ENCODE assay signal across 10 cellular contexts in genomic region chr19:17296278-17296677, GRCh38. TPM values are rescaled to one million over a fixed set of nuclear protein-coding genes. Genes with fewer than 3 reads are reported as not detected.
DNase-seq lines count a peak whose midpoint lies in the region; ATAC-seq, FAIRE-seq and TF ChIP-seq lines count a peak whose summit lies in the region.
"Had no signal": no experiment of that assay in that cellular context is flagged by ENCODE, and none has a peak within 500 bp of the region (broad histone marks: within the 10 kb centered on the region; RNA-seq: fewer than 3 reads in every experiment).

No MANE protein-coding gene starts in this region.

- no peaks in the 10 kb centered on the region for H3K9me3 Mint-ChIP-seq in CD8-positive, alpha-beta T cell
- H3K9me3 Mint-ChIP-seq: CD8-positive, alpha-beta memory T cell had no signal

- 0 out of 6 replicates have a peak, but pooled peaks of 1 of the 2 experiments have one; percentile 23 for ATAC-seq in A549
- ATAC-seq in RWPE2 (ENCODE audit: low read depth): peak; percentile 15; the same call in 1 of the 3 replicates
- ATAC-seq in CD8-positive, alpha-beta T cell: no peak
- ATAC-seq in HG02588 (IDR thresholded peaks at IDR 0.05; ENCODE audit: unreplicated experiment): no peak
- ATAC-seq in GM18511 (IDR thresholded peaks at IDR 0.05; ENCODE audit: unreplicated experiment): no peak

- peaks cover 22% of the 10 kb centered on the region for H3K36me3 ChIP-seq in RWPE2 (ENCODE audit: low read depth)
- no peaks in the 10 kb centered on the region for H3K36me3 ChIP-seq in CD8-positive, alpha-beta T cell (ENCODE audit: insufficient read depth, low read length)

- TF ChIP-seq EP300 in A549 (IDR thresholded peaks at IDR 0.05): no peak

- no peaks in the 10 kb centered on the region for H3K27me3 Mint-ChIP-seq in CD8-positive, alpha-beta T cell (ENCODE audit: low read depth)

- H3K4me3 ChIP-seq in A549: no peak overlapping the region
- H3K4me3 ChIP-seq in RWPE2 (ENCODE audit: severe bottlenecking): no peak overlapping the region
- no peak overlapping the region for H3K4me3 ChIP-seq in epithelial cell of proximal tubule (ENCODE audit: low read depth, low read length)
- no peak overlapping the region for H3K4me3 ChIP-seq in CD8-positive, alpha-beta T cell (ENCODE audit: low read depth, low read length)
- H3K4me3 ChIP-seq: right lobe of liver had no signal

- no peak; the same call in 2 of the 3 replicates for TF ChIP-seq CTCF in A549 (IDR thresholded peaks at IDR 0.05)
- peak; percentile 58 for TF ChIP-seq CTCF in RWPE2 (IDR thresholded peaks at IDR 0.05; ENCODE audit: poor library complexity, severe bottlenecking)
- TF ChIP-seq CTCF in epithelial cell of proximal tubule (conservative IDR thresholded peaks at IDR 0.05; ENCODE audit: low read depth, low read length): peak; percentile 48
- no peak for TF ChIP-seq CTCF in CD8-positive, alpha-beta T cell (IDR thresholded peaks at IDR 0.05)

- no peak for FAIRE-seq in A549 (lab: Jason Lieb, UNC)

- intact Hi-C loops in CD8-positive, alpha-beta T cell (cut with DNase I, micrococcal nuclease): no loop called here

- no peak for TF ChIP-seq RAD21 in A549 (conservative IDR thresholded peaks at IDR 0.05 in 1 of 2, IDR thresholded peaks at IDR 0.05 in 1 of 2)

- WGBS in A549 (ENCODE audit: missing lambda C conversion rate): 25% methylated on average over 4 of the region's 4 CpGs

- TF ChIP-seq POLR2A in A549 (IDR thresholded peaks at IDR 0.05; ENCODE audit: low read length): no peak

- peaks cover 6% of the 10 kb centered on the region for H3K4me1 Mint-ChIP-seq in CD8-positive, alpha-beta T cell (ENCODE audit: low read depth)

- peaks cover 23% of the 10 kb centered on the region; the same call in 2 of the 3 replicates for H3K4me1 ChIP-seq in A549
- H3K4me1 ChIP-seq in RWPE2 (ENCODE audit: insufficient read depth, poor library complexity, severe bottlenecking): peaks cover 7% of the 10 kb centered on the region
- peaks cover 5% of the 10 kb centered on the region for H3K4me1 ChIP-seq in CD8-positive, alpha-beta T cell (ENCODE audit: insufficient read depth, low read length)
- H3K4me1 ChIP-seq: right lobe of liver had no signal

- peak overlapping the region; percentile 21; the same call in 1 of the 3 replicates for H3K4me2 ChIP-seq in A549

- no peak overlapping the region for H3K4me3 Mint-ChIP-seq in CD8-positive, alpha-beta T cell
- H3K4me3 Mint-ChIP-seq: CD8-positive, alpha-beta memory T cell had no signal

- DNase-seq in A549 (ENCODE audit: low read depth in 1 of 2, low spot score in 1 of 2) (peak; percentile 65 to 73), H4 (ENCODE audit: low spot score) (peak; percentile 60), RWPE2 (ENCODE audit: low spot score) (no peak), epithelial cell of proximal tubule (ENCODE audit: low read depth) (no peak)
- DNase-seq in CD8-positive, alpha-beta T cell: no peak
- DNase-seq in activated CD4-positive, alpha-beta T cell treated with anti-CD3 and anti-CD28 coated beads, Interleukin-2, amount 50 U/mL, for 4 hours: no peak
- DNase-seq: CD8-positive, alpha-beta memory T cell; right lobe of liver had no signal

- H3K27ac Mint-ChIP-seq in CD8-positive, alpha-beta T cell: no peak overlapping the region

- CTCF ChIA-PET in A549 (lab: Yijun Ruan, JAX): interaction anchor here (1.0 to 9.0 kb wide), 2 partner anchors 9 to 39 kb away, joined by 3 to 98 read pairs; partner anchors contain the start of genes ABHD8, DDA1 and MRPL34
- CTCF ChIA-PET in CD8-positive, alpha-beta T cell (lab: Charles Lee): interaction anchor here (2.4 kb wide), 1 partner anchor 14 kb away, joined by 7 read pairs; the partner anchor contains the start of gene ANKLE1

- no peaks in the 10 kb centered on the region for H3K27me3 ChIP-seq in RWPE2 (ENCODE audit: insufficient read depth, poor library complexity, severe bottlenecking)
- no peaks in the 10 kb centered on the region for H3K27me3 ChIP-seq in CD8-positive, alpha-beta T cell (ENCODE audit: insufficient read depth, low read length)
- H3K27me3 ChIP-seq: right lobe of liver had no signal

- H3K9me3 ChIP-seq in A549 (0 out of 3 replicates have a peak, but pooled peaks cover 3% of the 10 kb centered on the region), RWPE2 (ENCODE audit: severe bottlenecking) (no peaks in the 10 kb centered on the region)
- H3K9me3 ChIP-seq in CD8-positive, alpha-beta T cell (ENCODE audit: low read length): no peaks in the 10 kb centered on the region
- H3K9me3 ChIP-seq: right lobe of liver had no signal

- POLR2A ChIA-PET in A549 (lab: Yijun Ruan, JAX): interaction anchor here (0.7 kb wide), 1 partner anchor 30 kb away, joined by 3 read pairs; no protein-coding TSS in a partner anchor
- POLR2A ChIA-PET in CD8-positive, alpha-beta T cell (lab: Charles Lee): interaction anchor here (0.6 kb wide), 1 partner anchor 17 kb away, joined by 3 read pairs; no protein-coding TSS in a partner anchor

- H3K27ac ChIP-seq in A549 (peak overlapping the region; percentile 2 to 40; a peak in 3 of 6 replicates), RWPE2 (ENCODE audit: poor library complexity, severe bottlenecking) (peak overlapping the region; percentile 57)
- no peak overlapping the region for H3K27ac ChIP-seq in CD8-positive, alpha-beta T cell (ENCODE audit: low read depth, low read length)
- H3K27ac ChIP-seq: right lobe of liver had no signal

- peaks cover 20% of the 10 kb centered on the region for H3K36me3 Mint-ChIP-seq in CD8-positive, alpha-beta T cell

TF ChIP-seq in A549, 52 proteins besides CTCF, POLR2A, EP300 and RAD21:
- TF ChIP-seq FOSL2 (IDR thresholded peaks at IDR 0.05) (no peak), FOSL2 (CRISPR knock-in tag; IDR thresholded peaks at IDR 0.05) (peak; percentile 39; the same call in 1 of the 2 replicates), FOXS1 (CRISPR knock-in tag; IDR thresholded peaks at IDR 0.05) (no peak)

RNA-seq across cellular contexts. Expression of gene ABHD8, which starts 6.9 kb away (rescaled TPM):
- polyA plus RNA-seq in A549 (2011; rRNA removed): 2.3 TPM in 2 replicates
- 4.0 and 6.2 TPM in 2 replicates for polyA plus RNA-seq in A549 (2012; cell fraction: cytosol; rRNA removed)
- 3.4 and 5.1 TPM in 2 replicates for polyA plus RNA-seq in A549 (2012; cell fraction: nucleus; rRNA removed)
- polyA plus RNA-seq in A549 (2017; fragmentation: RNase III; extraction: RNeasy Plus Mini Kit Qiagen cat#74134 plus additional on column Dnase treatment): 3.1 to 4.4 TPM (median 4.2 TPM) in 3 replicates
- polyA minus RNA-seq in A549 (2011; rRNA and poly(A)+ RNA removed): 2.0 and 3.0 TPM in 2 replicates
- 3.5 and 7.5 TPM in 2 replicates for total RNA-seq in H4 (2014; rRNA removed; shearing (Covaris generic))
- total RNA-seq in epithelial cell of proximal tubule: 10.3 and 20.9 TPM in 2 replicates
- total RNA-seq in CD8-positive, alpha-beta T cell: 1 to 10 TPM; 3.3 to 3.9 TPM

RNA-seq across cellular contexts. Expression of gene MRPL34, which starts 9.4 kb away (rescaled TPM):
- 28.1 and 30.5 TPM in 2 replicates for polyA plus RNA-seq in A549 (2011; rRNA removed)
- polyA plus RNA-seq in A549 (2012; cell fraction: cytosol; rRNA removed): 51.9 and 54.3 TPM in 2 replicates
- 43.2 and 81.8 TPM in 2 replicates for polyA plus RNA-seq in A549 (2012; cell fraction: nucleus; rRNA removed)
- polyA plus RNA-seq in A549 (2017; fragmentation: RNase III; extraction: RNeasy Plus Mini Kit Qiagen cat#74134 plus additional on column Dnase treatment): 50.6 to 56.1 TPM (median 54.9 TPM) in 3 replicates
- 6.4 and 7.5 TPM in 2 replicates for polyA minus RNA-seq in A549 (2011; rRNA and poly(A)+ RNA removed)
- 48.0 and 76.2 TPM in 2 replicates for total RNA-seq in H4 (2014; rRNA removed; shearing (Covaris generic))
- total RNA-seq in epithelial cell of proximal tubule: 121 and 161 TPM in 2 replicates
- 10 to 100 TPM; 29.5 to 33.8 TPM for total RNA-seq in CD8-positive, alpha-beta T cell

RNA-seq across cellular contexts. Expression of gene DDA1, which starts 13.1 kb away (rescaled TPM):
- 27.5 and 35.5 TPM in 2 replicates for polyA plus RNA-seq in A549 (2011; rRNA removed)
- polyA plus RNA-seq in A549 (2012; cell fraction: cytosol; rRNA removed): 73.9 and 80.5 TPM in 2 replicates
- polyA plus RNA-seq in A549 (2012; cell fraction: nucleus; rRNA removed): 33.7 and 39.6 TPM in 2 replicates
- 53.5 to 62.1 TPM (median 58.5 TPM) in 3 replicates for polyA plus RNA-seq in A549 (2017; fragmentation: RNase III; extraction: RNeasy Plus Mini Kit Qiagen cat#74134 plus additional on column Dnase treatment)
- polyA minus RNA-seq in A549 (2011; rRNA and poly(A)+ RNA removed): 14.5 TPM in 2 replicates
- total RNA-seq in H4 (2014; rRNA removed; shearing (Covaris generic)): 20.0 and 34.3 TPM in 2 replicates
- total RNA-seq in epithelial cell of proximal tubule: 35.6 and 47.0 TPM in 2 replicates
- 10 to 100 TPM; 47.7 to 54.6 TPM for total RNA-seq in CD8-positive, alpha-beta T cell

RNA-seq across cellular contexts. Expression of gene ANKLE1, which starts 14.6 kb away (rescaled TPM):
- polyA plus RNA-seq in A549 (2011; rRNA removed): 0.45 and 0.56 TPM in 2 replicates
- 0.93 and 1.0 TPM in 2 replicates for polyA plus RNA-seq in A549 (2012; cell fraction: cytosol; rRNA removed)
- polyA plus RNA-seq in A549 (2012; cell fraction: nucleus; rRNA removed): 7.3 and 8.3 TPM in 2 replicates
- 0.74 to 1.2 TPM (median 1.0 TPM) in 3 replicates for polyA plus RNA-seq in A549 (2017; fragmentation: RNase III; extraction: RNeasy Plus Mini Kit Qiagen cat#74134 plus additional on column Dnase treatment)
- polyA minus RNA-seq in A549 (2011; rRNA and poly(A)+ RNA removed): 0.33 TPM in 1 of 2 replicates, not detected in the other
- 0.06 TPM in 1 of 2 replicates, not detected in the other for total RNA-seq in H4 (2014; rRNA removed; shearing (Covaris generic))
- total RNA-seq in epithelial cell of proximal tubule: 3.0 and 4.1 TPM in 2 replicates
- total RNA-seq in CD8-positive, alpha-beta T cell: 1 to 10 TPM; 1.3 TPM

RNA-seq across cellular contexts. Expression of gene BABAM1, which starts 29.0 kb away (rescaled TPM):
- polyA plus RNA-seq in A549 (2011; rRNA removed) (52.1 and 56.0 TPM in 2 replicates), A549 (2017; fragmentation: RNase III; extraction: RNeasy Plus Mini Kit Qiagen cat#74134 plus additional on column Dnase treatment) (64.0 to 67.6 TPM (median 65.7 TPM) in 3 replicates)
- polyA plus RNA-seq in A549 (2012; cell fraction: cytosol; rRNA removed): 86.5 and 87.5 TPM in 2 replicates
- 96.9 and 101 TPM in 2 replicates for polyA plus RNA-seq in A549 (2012; cell fraction: nucleus; rRNA removed)
- 18.7 and 20.4 TPM in 2 replicates for polyA minus RNA-seq in A549 (2011; rRNA and poly(A)+ RNA removed)
- 154 and 167 TPM in 2 replicates for total RNA-seq in H4 (2014; rRNA removed; shearing (Covaris generic))
- 125 and 141 TPM in 2 replicates for total RNA-seq in epithelial cell of proximal tubule
- 10 to 100 TPM; 46.9 to 58.0 TPM for total RNA-seq in CD8-positive, alpha-beta T cell

Comparison
In these comparisons a context has a peak if more than half of its experiments do, and no peak if none do; other contexts are left out.
1. DNase-seq: peak in A549 (2 of 2) and H4 (single experiment); none in RWPE2 (single experiment), epithelial cell of proximal tubule (single experiment), CD8-positive, alpha-beta T cell (0 of 7) and activated CD4-positive, alpha-beta T cell treated with anti-CD3 and anti-CD28 coated beads, Interleukin-2, amount 50 U/mL, for 4 hours (0 of 2).
2. CTCF ChIP-seq: peak in RWPE2 (single experiment) and epithelial cell of proximal tubule (single experiment); none in A549 (single experiment) and CD8-positive, alpha-beta T cell (single experiment).